22 cellular contexts compared by ENCODE assay signal in genomic region chrX:67500617-67501016, GRCh38. TPM values are rescaled to one million over a fixed set of nuclear protein-coding genes. Genes with fewer than 3 reads are reported as not detected.
"Had no signal": no experiment of that assay in that cellular context is flagged by ENCODE, and none has a peak within 500 bp of the region (broad histone marks: within the 10 kb centered on the region; RNA-seq: fewer than 3 reads in every experiment).

No MANE protein-coding gene starts in this region.

- H3K9me3 ChIP-seq: gastroesophageal sphincter, lower lobe of right lung, mucosa of descending colon had no signal

- H3K4me3 ChIP-seq: coronary artery, dorsolateral prefrontal cortex, esophagus muscularis mucosa, gastroesophageal sphincter, heart left ventricle, hepatocyte, left lung, lower lobe of right lung, mucosa of descending colon had no signal

- H3K27me3 ChIP-seq: esophagus muscularis mucosa, foreskin keratinocyte, gastroesophageal sphincter, heart left ventricle, hepatocyte, left lung had no signal

- H3K36me3 ChIP-seq: esophagus muscularis mucosa, gastroesophageal sphincter, heart left ventricle, left lung, lower lobe of right lung had no signal

- DNase-seq: dermis blood vessel endothelial cell; dorsolateral prefrontal cortex; effector CD4-positive, alpha-beta T cell; effector memory CD4-positive, alpha-beta T cell; foreskin keratinocyte; heart left ventricle; hypothalamus; immature natural killer cell; islet precursor cell; left cardiac atrium; left lung; left ventricle myocardium superior; lower lobe of right lung; mesenchymal stem cell; mucosa of descending colon; naive B cell had no signal

- H3K4me1 ChIP-seq: esophagus muscularis mucosa, foreskin keratinocyte, gastroesophageal sphincter, heart left ventricle, left lung, lower lobe of right lung had no signal

- FAIRE-seq: endothelial cell of umbilical vein had no signal

- H3K4me1 Mint-ChIP-seq: immature natural killer cell, mesothelial cell of epicardium, naive B cell had no signal

- H2AFZ ChIP-seq: hepatocyte had no signal

- H3K4me3 Mint-ChIP-seq: immature natural killer cell, mesothelial cell of epicardium, naive B cell had no signal

- H3K27ac Mint-ChIP-seq: immature natural killer cell, mesothelial cell of epicardium, naive B cell had no signal

- H3K27me3 Mint-ChIP-seq: naive B cell had no signal

- ATAC-seq: foreskin keratinocyte, gastroesophageal sphincter, heart left ventricle, left cardiac atrium, left lung, left ventricle myocardium superior, lower lobe of right lung, mucosa of descending colon had no signal

- H3K27ac ChIP-seq: coronary artery, dorsolateral prefrontal cortex, esophagus muscularis mucosa, foreskin keratinocyte, gastroesophageal sphincter, heart left ventricle, hepatocyte, left lung, lower lobe of right lung had no signal

- H3K36me3 Mint-ChIP-seq: immature natural killer cell, mesothelial cell of epicardium, naive B cell had no signal

- H3K79me2 ChIP-seq: hepatocyte had no signal

- H3K4me2 ChIP-seq: hepatocyte had no signal

RNA-seq across cellular contexts. Expression of gene AR, which starts 43.2 kb away (rescaled TPM):
- polyA plus RNA-seq: foreskin keratinocyte had no signal
